26 cellular contexts compared by ENCODE assay signal in genomic region chr15:100434038-100434437, GRCh38.
"Had no signal": no experiment of that assay in that cellular context is flagged by ENCODE, and none has a peak within 500 bp of the region (broad histone marks: within the 10 kb centered on the region; RNA-seq: fewer than 3 reads in every experiment).

No MANE protein-coding gene starts in this region.

- ATAC-seq: stimulated activated effector memory CD8-positive, alpha-beta T cell treated with anti-CD3 and anti-CD28 coated beads, Interleukin-12 subunit alpha, Interleukin-12 subunit beta, amount 100 ng/mL, for 72 hours; stimulated activated naive B cell treated with anti-CD40 and anti-IgM and Interleukin-4, amounts not matched to agents 10 μg/mL and 1 μg/mL and 100 μg/mL, for 72 hours; stimulated activated naive CD8-positive, alpha-beta T cell treated with anti-CD3 and anti-CD28 coated beads, Interleukin-15, amount 100 ng/mL, for 72 hours had no signal

- DNase-seq: stimulated activated CD4-positive, alpha-beta T cell treated with anti-CD3 and anti-CD28 coated beads, Interleukin-2, amount 100 ng/mL, for 48 hours; stimulated activated CD4-positive, alpha-beta T cell treated with anti-CD3 and anti-CD28 coated beads, Interleukin-4, amount 100 ng/mL, for 1 hour; stimulated activated CD4-positive, alpha-beta T cell treated with anti-CD3 and anti-CD28 coated beads, Interleukin-4, amount 100 ng/mL, for 24 hours; stimulated activated CD4-positive, alpha-beta T cell treated with anti-CD3 and anti-CD28 coated beads, Interleukin-4, amount 100 ng/mL, for 4 hours; stimulated activated CD8-positive, alpha-beta memory T cell treated with anti-CD3 and anti-CD28 coated beads, Interleukin-4, amount 100 ng/mL, for 48 hours; stimulated activated naive B cell treated with anti-CD40 and anti-IgM and Interleukin-4, amounts not matched to agents 10 μg/mL and 1 μg/mL and 100 μg/mL, for 72 hours; stimulated activated naive CD4-positive, alpha-beta T cell; stimulated activated naive CD4-positive, alpha-beta T cell treated with Interleukin-2 at 50 U/mL for 16 hours; stimulated activated naive CD8-positive, alpha-beta T cell treated with anti-CD3 and anti-CD28 coated beads, Interleukin-15, amount 100 ng/mL, for 72 hours; stimulated activated naive CD8-positive, alpha-beta T cell treated with anti-CD3 and anti-CD28 coated beads, Interleukin-15, Interleukin-2, amounts not matched to agents 100 U/mL and 50 U/mL, for 24 hours; stomach; substantia nigra; testis; thyroid gland; tibial artery; transverse colon; trophoblast cell; upper lobe of left lung; upper lobe of right lung; uterus had no signal

- H3K27me3 ChIP-seq: stomach, suprapubic skin, testis, thyroid gland, tibial artery, tibial nerve, transverse colon, upper lobe of left lung, upper lobe of right lung, uterus, vagina had no signal

- H3K27ac ChIP-seq: stomach, suprapubic skin, testis, thoracic aorta, thyroid gland, tibial artery, tibial nerve, transverse colon, upper lobe of left lung, upper lobe of right lung, uterus, vagina had no signal

- H3K9me3 ChIP-seq: stomach, suprapubic skin, testis, thoracic aorta, thyroid gland, tibial artery, tibial nerve, transverse colon, upper lobe of left lung, upper lobe of right lung, uterus, vagina had no signal

- H3K4me1 ChIP-seq: thyroid gland, tibial artery, upper lobe of left lung, upper lobe of right lung, uterus had no signal

- FAIRE-seq: urothelium cell line had no signal

- H3K4me3 ChIP-seq: stomach, suprapubic skin, testis, thoracic aorta, thyroid gland, tibial artery, tibial nerve, transverse colon, upper lobe of left lung, upper lobe of right lung, uterus, vagina had no signal

- H3K36me3 ChIP-seq: stomach, suprapubic skin, thoracic aorta, thyroid gland, tibial artery, tibial nerve, transverse colon, upper lobe of left lung, upper lobe of right lung, uterus, vagina had no signal
